In genomic region chr12:108731105-108731865, GRCh38 we compare ENCODE assay signal across 8 cellular contexts. TPM values are rescaled to one million over a fixed set of nuclear protein-coding genes. Genes with fewer than 3 reads are reported as not detected.
A peak's percentile ranks its signal among the peaks of the same experiment; 100 is the strongest.
DNase-seq lines count a peak whose midpoint lies in the region; ATAC-seq and TF ChIP-seq lines count a peak whose summit lies in the region.

CORO1C (minus strand) TSS chr12:108731518; CDS start chr12:108701318, 30,200 bp downstream.

- peak within 1 kb of the TSS; percentile 89 for H3K4me2 ChIP-seq in GM23338

- H3K4me1 Mint-ChIP-seq in GM23338 (peaks cover 33% of the 10 kb centered on the region), nephron (peaks cover 45% of the 10 kb centered on the region)
- peaks cover 49% of the 10 kb centered on the region for H3K4me1 Mint-ChIP-seq in stimulated activated naive CD8-positive, alpha-beta T cell treated with anti-CD3 and anti-CD28 coated beads, Interleukin-15, Interleukin-2, amounts not matched to agents 100 ng/mL and 50 ng/mL, for 24 hours (ENCODE audit: low read depth)

- H3K4me1 ChIP-seq in GM23338 (ENCODE audit: insufficient read depth): peaks cover 18% of the 10 kb centered on the region

- ATAC-seq in GM23338: peak; percentile 63

- peak within 1 kb of the TSS; percentile 100 for H3K27ac Mint-ChIP-seq in GM23338
- H3K27ac Mint-ChIP-seq in nephron: peak within 1 kb of the TSS; percentile 93 to 98 (median 96)
- H3K27ac Mint-ChIP-seq in stimulated activated naive CD8-positive, alpha-beta T cell treated with anti-CD3 and anti-CD28 coated beads, Interleukin-15, Interleukin-2, amounts not matched to agents 100 ng/mL and 50 ng/mL, for 24 hours: peak within 1 kb of the TSS; percentile 91

- peak within 1 kb of the TSS; percentile 96 for H3K4me3 Mint-ChIP-seq in GM23338
- H3K4me3 Mint-ChIP-seq in nephron: peak within 1 kb of the TSS; percentile 95 to 97 (median 96)
- peak within 1 kb of the TSS; percentile 88 for H3K4me3 Mint-ChIP-seq in stimulated activated naive CD8-positive, alpha-beta T cell treated with anti-CD3 and anti-CD28 coated beads, Interleukin-15, Interleukin-2, amounts not matched to agents 100 ng/mL and 50 ng/mL, for 24 hours

- DNase-seq in EL (peak; percentile 97), GM23338 (ENCODE audit: low spot score) (peak; percentile 96), LHCN-M2 (ENCODE audit: low read depth) (peak; percentile 95), RWPE1 (ENCODE audit: low spot score) (peak; percentile 95), fibroblast of pulmonary artery (ENCODE audit: low read depth) (peak; percentile 97)
- DNase-seq in activated T-helper 9 cell treated with anti-CD3 and anti-CD28 coated beads, Interleukin-2, amount 50 U/mL, for 16 hours (ENCODE audit: low read depth): peak; percentile 89

- TF ChIP-seq CTCF in GM23338 (conservative IDR thresholded peaks at IDR 0.05; ENCODE audit: low read depth in 2 of 2) (peak; percentile 65 to 83), RWPE1 (conservative IDR thresholded peaks at IDR 0.05; ENCODE audit: low read depth) (peak; percentile 86), fibroblast of pulmonary artery (IDR thresholded peaks at IDR 0.05; ENCODE audit: low read length, missing control alignments) (peak; percentile 67), nephron (IDR thresholded peaks at IDR 0.05; ENCODE audit: unreplicated experiment in 3 of 3) (peak; percentile 86 to 92 (median 91))

- peaks cover 14% of the 10 kb centered on the region for H4K20me1 ChIP-seq in GM23338 (replicated peaks; ENCODE audit: insufficient read depth)

- CTCF ChIA-PET in RWPE1 (lab: Yijun Ruan, JAX): interaction anchor here (0.6 to 1.2 kb wide), 2 partner anchors 14 to 35 kb away, joined by 3 to 4 read pairs; no protein-coding TSS in a partner anchor

- H3K27me3 Mint-ChIP-seq in GM23338 (ENCODE audit: insufficient read depth, low read depth, poor library complexity): peaks cover 15% of the 10 kb centered on the region
- no peaks in the 10 kb centered on the region for H3K27me3 Mint-ChIP-seq in nephron (ENCODE audit: low read depth)
- H3K27me3 Mint-ChIP-seq in stimulated activated naive CD8-positive, alpha-beta T cell treated with anti-CD3 and anti-CD28 coated beads, Interleukin-15, Interleukin-2, amounts not matched to agents 100 ng/mL and 50 ng/mL, for 24 hours: no peaks in the 10 kb centered on the region

- H3K36me3 Mint-ChIP-seq in GM23338 (ENCODE audit: low read depth) (no peaks in the 10 kb centered on the region; the same call in 2 of the 3 replicates), nephron (ENCODE audit: low read depth) (no peaks in the 10 kb centered on the region)
- peaks cover 5% of the 10 kb centered on the region for H3K36me3 Mint-ChIP-seq in stimulated activated naive CD8-positive, alpha-beta T cell treated with anti-CD3 and anti-CD28 coated beads, Interleukin-15, Interleukin-2, amounts not matched to agents 100 ng/mL and 50 ng/mL, for 24 hours (ENCODE audit: low read depth)

- H3K27ac ChIP-seq in GM23338 (ENCODE audit: low read depth) (peak within 1 kb of the TSS; percentile 94), RWPE1 (peak within 1 kb of the TSS; percentile 98)

- H3K36me3 ChIP-seq in GM23338 (ENCODE audit: insufficient read depth): no peaks in the 10 kb centered on the region

- POLR2A ChIA-PET in RWPE1 (lab: Yijun Ruan, JAX; ENCODE audit: low non-redundant PET): interaction anchor here (0.5 to 0.6 kb wide), 2 partner anchors 86 to 492 kb away, joined by 4 read pairs; no protein-coding TSS in a partner anchor

- H3K9me3 Mint-ChIP-seq in GM23338 (no peaks in the 10 kb centered on the region; the same call in 2 of the 3 replicates), nephron (no peaks in the 10 kb centered on the region)
- H3K9me3 Mint-ChIP-seq in stimulated activated naive CD8-positive, alpha-beta T cell treated with anti-CD3 and anti-CD28 coated beads, Interleukin-15, Interleukin-2, amounts not matched to agents 100 ng/mL and 50 ng/mL, for 24 hours: no peaks in the 10 kb centered on the region

- H3F3A ChIP-seq in GM23338 (replicated peaks; ENCODE audit: low read depth): no peaks in the 10 kb centered on the region

- H3K79me2 ChIP-seq in GM23338 (replicated peaks; ENCODE audit: insufficient read depth): peaks cover 40% of the 10 kb centered on the region

- H3K27me3 ChIP-seq in GM23338 (ENCODE audit: insufficient read depth): no peaks in the 10 kb centered on the region

- H3K9me2 ChIP-seq in GM23338 (ENCODE audit: insufficient read depth): no peaks in the 10 kb centered on the region

- H3K4me3 ChIP-seq in GM23338 (peak within 1 kb of the TSS; percentile 76), fibroblast of pulmonary artery (replicated peaks; ENCODE audit: low read depth, low read length) (peak within 1 kb of the TSS; percentile 88)

- peak within 1 kb of the TSS; percentile 95 for H2AFZ ChIP-seq in GM23338

TF ChIP-seq in GM23338, 12 proteins besides CTCF, POLR2A, EP300 and RAD21:
- peak; percentile 86 for TF ChIP-seq POLR2AphosphoS5 (IDR thresholded peaks at IDR 0.05; ENCODE audit: low read depth)
- TF ChIP-seq CREB1 (CRISPR knock-in tag; IDR thresholded peaks at IDR 0.05; ENCODE audit: low read depth): peak; percentile 66; the same call in 1 of the 2 replicates
- TF ChIP-seq STAT1 (IDR thresholded peaks at IDR 0.05; ENCODE audit: unreplicated experiment): no peak

RNA-seq across cellular contexts. Expression of gene CORO1C, which starts in this region (rescaled TPM):
- 78.2 and 89.5 TPM in 2 replicates for total RNA-seq in GM23338 (2014; rRNA removed; shearing (Covaris generic))
- 53.3 and 59.2 TPM in 2 replicates for polyA plus RNA-seq in GM23338 (2016; fragmentation: Nextera tagmentation; extraction: Ambion mirVana)
- 167 and 172 TPM in 2 replicates for total RNA-seq in LHCN-M2 (2014; rRNA removed)
- 306 TPM for polyA plus RNA-seq in LHCN-M2 (2012)

Comparison
In these comparisons a context has a peak if more than half of its experiments do, and no peak if none do; other contexts are left out.
1. Peak in every context shown above with its lines: DNase-seq, ATAC-seq, H3K4me3 ChIP-seq and H3K27ac ChIP-seq.